13 cellular contexts compared by ENCODE assay signal in the genomic region with DNA sequence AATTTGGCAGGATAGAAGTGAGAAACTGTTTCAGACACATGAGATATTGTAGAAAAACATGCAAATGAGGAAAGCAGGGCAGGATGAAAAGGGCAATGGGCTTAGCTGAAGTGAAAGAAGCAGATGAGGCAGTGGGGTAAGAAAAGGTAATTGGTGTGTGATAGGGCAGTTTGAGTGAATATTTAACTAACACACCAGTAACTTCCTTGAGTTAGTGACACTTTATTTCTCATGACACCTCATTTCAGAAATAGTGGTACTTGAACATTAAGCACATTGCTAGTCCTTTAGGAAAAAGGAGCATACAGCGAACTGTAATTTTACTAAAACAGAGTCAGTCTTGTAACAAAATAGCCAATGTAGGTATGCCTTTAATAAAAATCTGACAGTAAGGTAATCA.
DNase-seq lines count a peak whose midpoint lies in the region; ATAC-seq and FAIRE-seq lines count a peak whose summit lies in the region.
"Had no signal": no experiment of that assay in that cellular context is flagged by ENCODE, and none has a peak within 500 bp of the region (broad histone marks: within the 10 kb centered on the region; RNA-seq: fewer than 3 reads in every experiment).

No MANE protein-coding gene starts in this region.

- H3K4me3 Mint-ChIP-seq in activated naive CD4-positive, alpha-beta T cell treated with anti-CD3 and anti-CD28 coated beads, Interleukin-2, amount 50 U/mL, for 24 hours = no peak overlapping the region

- no peaks in the 10 kb centered on the region for H3K9me3 Mint-ChIP-seq in activated naive CD4-positive, alpha-beta T cell treated with anti-CD3 and anti-CD28 coated beads, Interleukin-2, amount 50 U/mL, for 24 hours
- H3K9me3 Mint-ChIP-seq in activated naive CD4-positive, alpha-beta T cell treated with anti-CD3 and anti-CD28 coated beads, Interleukin-2, amount 50 U/mL, for 72 hours = peaks cover 0 to 5% of the 10 kb centered on the region in 2 donors

- H3K4me1 Mint-ChIP-seq in activated naive CD4-positive, alpha-beta T cell treated with anti-CD3 and anti-CD28 coated beads, Interleukin-2, amount 50 U/mL, for 24 hours = peaks cover 5% of the 10 kb centered on the region

- no peaks in the 10 kb centered on the region for H3K27me3 Mint-ChIP-seq in activated naive CD4-positive, alpha-beta T cell treated with anti-CD3 and anti-CD28 coated beads, Interleukin-2, amount 50 U/mL, for 24 hours

- H3K36me3 Mint-ChIP-seq in activated naive CD4-positive, alpha-beta T cell treated with anti-CD3 and anti-CD28 coated beads, Interleukin-2, amount 50 U/mL, for 24 hours = peaks cover 23% of the 10 kb centered on the region
- H3K36me3 Mint-ChIP-seq in activated naive CD4-positive, alpha-beta T cell treated with anti-CD3 and anti-CD28 coated beads, Interleukin-2, amount 50 U/mL, for 72 hours = peaks cover 10 to 18% of the 10 kb centered on the region in 2 donors

- FAIRE-seq in HTR-8/SVneo (lab: Jason Lieb, UNC) = no peak

- H3K27ac Mint-ChIP-seq in activated naive CD4-positive, alpha-beta T cell treated with anti-CD3 and anti-CD28 coated beads, Interleukin-2, amount 50 U/mL, for 24 hours = peak overlapping the region; percentile 18
- peak overlapping the region in 1 of 2 donors; percentile 14 for H3K27ac Mint-ChIP-seq in activated naive CD4-positive, alpha-beta T cell treated with anti-CD3 and anti-CD28 coated beads, Interleukin-2, amount 50 U/mL, for 72 hours

- no peak for ATAC-seq in activated naive CD4-positive, alpha-beta T cell treated with anti-CD3 and anti-CD28 coated beads, Interleukin-2, amount 50 U/mL, for 72 hours
- ATAC-seq in HG02623 (IDR thresholded peaks at IDR 0.05; ENCODE audit: unreplicated experiment) (peak; percentile 90), HG03354 (IDR thresholded peaks at IDR 0.05; ENCODE audit: poor library complexity, severe bottlenecking, unreplicated experiment) (peak; percentile 99)

- no peak for DNase-seq in activated naive CD4-positive, alpha-beta T cell treated with anti-CD3 and anti-CD28 coated beads, Interleukin-2, amount 50 U/mL, for 72 hours (ENCODE audit: low spot score in 2 of 2)
- DNase-seq in NCI-H2227 treated with DMSO at 0.1 percent for 48 hours (lab: John Stamatoyannopoulos, UW) = no peak
- DNase-seq in superior temporal gyrus (ENCODE audit: extremely low spot score) = no peak
- DNase-seq in HTR-8/SVneo (ENCODE audit: insufficient read length, low spot score) = no peak
- DNase-seq in activated naive CD4-positive, alpha-beta T cell treated with Interleukin-2 at 50 U/mL for 16 hours = no peak
- DNase-seq: activated CD4-positive, CD25-positive, alpha-beta regulatory T cell treated with anti-CD3 and anti-CD28 coated beads, Interleukin-2, amount 50 U/mL, for 72 hours; activated gamma-delta T cell; cerebellar nuclear complex; KG1; SIG-M5 had no signal

Comparison
In these comparisons a context has a peak if more than half of its experiments do, and no peak if none do; other contexts are left out.
1. ATAC-seq: peak in HG02623 (single experiment) and HG03354 (single experiment); none in activated naive CD4-positive, alpha-beta T cell treated with anti-CD3 and anti-CD28 coated beads, Interleukin-2, amount 50 U/mL, for 72 hours (0 of 2).